Comparison of ENCODE assay signal across 10 cellular contexts in genomic region chr2:153870308-153870707, GRCh38. TPM values are rescaled to one million over a fixed set of nuclear protein-coding genes. Genes with fewer than 3 reads are reported as not detected.
DNase-seq lines count a peak whose midpoint lies in the region; ATAC-seq and TF ChIP-seq lines count a peak whose summit lies in the region.
"Had no signal": no experiment of that assay in that cellular context is flagged by ENCODE, and none has a peak within 500 bp of the region (broad histone marks: within the 10 kb centered on the region; RNA-seq: fewer than 3 reads in every experiment).

No MANE protein-coding gene starts in this region.

- H2BK120ac ChIP-seq in mesenchymal stem cell (ENCODE audit: low read depth, low read length), result no peak overlapping the region

- no peak overlapping the region for H2BK5ac ChIP-seq in mesenchymal stem cell (ENCODE audit: low read depth, low read length, poor library complexity, severe bottlenecking)

- no peak overlapping the region for H3K18ac ChIP-seq in mesenchymal stem cell (ENCODE audit: low read depth in 1 of 2, low read length in 2 of 2)

- no peak overlapping the region for H3K23ac ChIP-seq in mesenchymal stem cell (ENCODE audit: low read length in 2 of 2)

- H2BK15ac ChIP-seq in mesenchymal stem cell (ENCODE audit: low read depth, poor library complexity, severe bottlenecking), result no peak overlapping the region

- no peak overlapping the region for H3K27ac ChIP-seq in gastroesophageal sphincter
- no peak overlapping the region for H3K27ac ChIP-seq in mesenchymal stem cell (ENCODE audit: low read length, poor library complexity, severe bottlenecking)
- H3K27ac ChIP-seq: BLaER1, body of pancreas had no signal

- H3K36me3 ChIP-seq in gastroesophageal sphincter, result no peaks in the 10 kb centered on the region
- H3K36me3 ChIP-seq in mesenchymal stem cell (ENCODE audit: control insufficient read depth in 1 of 2, insufficient read depth in 2 of 2, low read depth in 1 of 2, low read length in 2 of 2), result no peaks in the 10 kb centered on the region
- H3K36me3 ChIP-seq: BLaER1 had no signal

- TF ChIP-seq POLR2A in gastroesophageal sphincter (IDR thresholded peaks at IDR 0.05), result no peak

- no peak overlapping the region for H2BK12ac ChIP-seq in mesenchymal stem cell (ENCODE audit: low read length in 2 of 2)

- H3K9me3 ChIP-seq in gastroesophageal sphincter (no peaks in the 10 kb centered on the region), mesenchymal stem cell (ENCODE audit: control insufficient read depth, low read length) (no peaks in the 10 kb centered on the region)
- H3K9me3 ChIP-seq: body of pancreas had no signal

- no peak overlapping the region for H3K14ac ChIP-seq in mesenchymal stem cell (ENCODE audit: low read length in 2 of 2)

- no peak overlapping the region for H4K8ac ChIP-seq in mesenchymal stem cell (ENCODE audit: low read length)

- H4K91ac ChIP-seq in mesenchymal stem cell (ENCODE audit: low read length), result no peak overlapping the region

- H3K79me1 ChIP-seq in mesenchymal stem cell (replicated peaks; ENCODE audit: low read length, poor library complexity, severe bottlenecking), result no peaks in the 10 kb centered on the region

- H3K27me3 ChIP-seq in gastroesophageal sphincter, result peaks cover 52% of the 10 kb centered on the region
- peaks cover 34 to 37% of the 10 kb centered on the region in 2 experiments for H3K27me3 ChIP-seq in mesenchymal stem cell (ENCODE audit: control insufficient read depth in 1 of 2, insufficient read depth in 1 of 2, low read length in 2 of 2)
- H3K27me3 ChIP-seq: BLaER1, body of pancreas had no signal

- no peak overlapping the region for H3K9ac ChIP-seq in mesenchymal stem cell (ENCODE audit: low read length)
- H3K9ac ChIP-seq: BLaER1 had no signal

- ATAC-seq in GM18519 (IDR thresholded peaks at IDR 0.05; ENCODE audit: low FRiP score, unreplicated experiment), result no peak
- no peak for ATAC-seq in gastroesophageal sphincter
- ATAC-seq in GM21526 (IDR thresholded peaks at IDR 0.05; ENCODE audit: low FRiP score, unreplicated experiment), result no peak
- ATAC-seq: body of pancreas had no signal

- no peak overlapping the region for H3K4ac ChIP-seq in mesenchymal stem cell (ENCODE audit: low read depth in 1 of 2, low read length in 2 of 2)

- WGBS in gastroesophageal sphincter (ENCODE audit: low coverage in 1 of 2), 2 donors, result 69 to 73% methylated on average over 3 of the region's 3 CpGs
- 100% methylated on average over 1 of the region's 3 CpGs for WGBS in mesenchymal stem cell

- H2AK5ac ChIP-seq in mesenchymal stem cell (ENCODE audit: low read length, severe bottlenecking), result no peak overlapping the region

- H3K4me3 ChIP-seq in LNCaP clone FGC (ENCODE audit: low read depth, low read length) (no peak overlapping the region), gastroesophageal sphincter (no peak overlapping the region), mesenchymal stem cell (ENCODE audit: insufficient read depth in 1 of 2, low read depth in 1 of 2, low read length in 2 of 2) (no peak overlapping the region)
- H3K4me3 ChIP-seq: BLaER1, body of pancreas had no signal

- no peak for TF ChIP-seq EP300 in gastroesophageal sphincter (IDR thresholded peaks at IDR 0.05)

- no peak overlapping the region for H3K4me2 ChIP-seq in mesenchymal stem cell (ENCODE audit: low read length, poor library complexity, severe bottlenecking)
- H3K4me2 ChIP-seq: BLaER1 had no signal

- TF ChIP-seq CTCF in LNCaP clone FGC (IDR thresholded peaks at IDR 0.05; ENCODE audit: control insufficient read depth, extremely low read depth, insufficient read depth) (peak; percentile 28; the same call in 1 of the 2 replicates), gastroesophageal sphincter (IDR thresholded peaks at IDR 0.05) (no peak)

- H2AFZ ChIP-seq in mesenchymal stem cell (ENCODE audit: low read depth, low read length), result no peak overlapping the region

- peak; percentile 41 for DNase-seq in Ammon's horn (ENCODE audit: low spot score)
- DNase-seq in LNCaP clone FGC (ENCODE audit: low read depth), result no peak
- DNase-seq in SK-N-DZ (ENCODE audit: low spot score), result peak; percentile 70
- peak; percentile 11 for DNase-seq in iPS-NIHi11 (ENCODE audit: low spot score)
- no peak for DNase-seq in mesenchymal stem cell
- DNase-seq: body of pancreas had no signal

- H3K4me1 ChIP-seq in gastroesophageal sphincter, result peaks cover 0 to 25% (median 0%) of the 10 kb centered on the region in 3 donors
- peaks cover 20% of the 10 kb centered on the region for H3K4me1 ChIP-seq in mesenchymal stem cell (ENCODE audit: control insufficient read depth, insufficient read depth, low read depth, low read length)
- H3K4me1 ChIP-seq: BLaER1 had no signal

RNA-seq across cellular contexts. Expression of gene GALNT13, which starts 1.4 kb away (rescaled TPM):
- 31.9 and 33.9 TPM in 2 replicates for polyA plus RNA-seq in SK-N-DZ (2014; cell fraction: cytosol; rRNA removed)
- 19.5 and 27.5 TPM in 2 replicates for polyA plus RNA-seq in SK-N-DZ (2014; cell fraction: nucleus; rRNA removed)
- total RNA-seq in gastroesophageal sphincter, result 10 to 100 TPM in 1 of 4 donors, 1 to 10 TPM in 1, under 1 TPM in 2; 0.16 to 11.9 (median 1.3) TPM
- polyA plus RNA-seq in mesenchymal stem cell (2013, experiment 1 of 2), result 0.52 TPM
- polyA plus RNA-seq in mesenchymal stem cell (2013, experiment 2 of 2), result 0.63 TPM

Comparison
In these comparisons a context has a peak if more than half of its experiments do, and no peak if none do; other contexts are left out.
1. DNase-seq: peak in Ammon's horn (single experiment), SK-N-DZ (single experiment) and iPS-NIHi11 (single experiment); none in LNCaP clone FGC (single experiment) and mesenchymal stem cell (single experiment).